Comparison of ENCODE assay signal across 19 cellular contexts in genomic region chr5:66739923-66740322, GRCh38.
"Had no signal": no experiment of that assay in that cellular context is flagged by ENCODE, and none has a peak within 500 bp of the region (broad histone marks: within the 10 kb centered on the region; RNA-seq: fewer than 3 reads in every experiment).

No MANE protein-coding gene starts in this region.

- H3K27ac ChIP-seq: brain microvascular endothelial cell, gastrocnemius medialis, tibial nerve, uterus had no signal

- H3K4me1 Mint-ChIP-seq: naive B cell had no signal

- DNase-seq: activated CD4-positive, alpha-beta T cell treated with anti-CD3 and anti-CD28 coated beads, Interleukin-2, amount 10 ng/mL, durations not matched to agents 24 days and 14 days; activated CD8-positive, alpha-beta memory T cell treated with anti-CD3 and anti-CD28 coated beads, Interleukin-2, amount 50 U/mL, for 4 hours; activated naive CD4-positive, alpha-beta T cell treated with anti-CD3 and anti-CD28 coated beads for 36 hours; activated T-cell treated with anti-CD3 and anti-CD28 coated beads, Interleukin-2, amount 50 U/mL, for 4 hours; anterior cingulate cortex; brain microvascular endothelial cell; cortex of kidney; effector CD4-positive, alpha-beta T cell; gastrocnemius medialis; head of caudate nucleus; left ventricle myocardium superior; mucosa of descending colon; naive B cell; stimulated activated CD4-positive, alpha-beta T cell treated with anti-CD3 and anti-CD28 coated beads, Interleukin-2, amount 100 ng/mL, for 24 hours; stimulated activated naive CD4-positive, alpha-beta T cell treated with Interleukin-2 at 50 U/mL for 16 hours; T1000; uterus had no signal

- H3K9me3 Mint-ChIP-seq: activated CD4-positive, alpha-beta T cell treated with anti-CD3 and anti-CD28 coated beads, Interleukin-2, amount 10 ng/mL, durations not matched to agents 24 days and 14 days; activated naive CD4-positive, alpha-beta T cell treated with anti-CD3 and anti-CD28 coated beads for 36 hours; activated T-cell treated with anti-CD3 and anti-CD28 coated beads, Interleukin-2, amount 50 U/mL, for 4 hours had no signal

- H3K4me1 ChIP-seq: uterus had no signal

- H3K27ac Mint-ChIP-seq: activated CD4-positive, alpha-beta T cell treated with anti-CD3 and anti-CD28 coated beads, Interleukin-2, amount 10 ng/mL, durations not matched to agents 24 days and 14 days; activated naive CD4-positive, alpha-beta T cell treated with anti-CD3 and anti-CD28 coated beads for 36 hours; naive B cell had no signal

- H3K4me3 Mint-ChIP-seq: activated CD4-positive, alpha-beta T cell treated with anti-CD3 and anti-CD28 coated beads, Interleukin-2, amount 10 ng/mL, durations not matched to agents 24 days and 14 days; activated naive CD4-positive, alpha-beta T cell treated with anti-CD3 and anti-CD28 coated beads for 36 hours; activated T-cell treated with anti-CD3 and anti-CD28 coated beads, Interleukin-2, amount 50 U/mL, for 4 hours; naive B cell had no signal

- H3K4me3 ChIP-seq: gastrocnemius medialis, mucosa of descending colon, tibial nerve, uterus had no signal

- H3K36me3 Mint-ChIP-seq: naive B cell had no signal

- H3K27me3 ChIP-seq: brain microvascular endothelial cell, gastrocnemius medialis, tibial nerve, uterus had no signal

- H3K36me3 ChIP-seq: brain microvascular endothelial cell, gastrocnemius medialis, tibial nerve, uterus had no signal

- ATAC-seq: activated T-cell treated with anti-CD3 and anti-CD28 coated beads, Interleukin-2, amount 50 U/mL, for 4 hours; esophagus mucosa; gastrocnemius medialis; left ventricle myocardium superior; mucosa of descending colon had no signal
